Comparison of ENCODE assay signal across 35 cellular contexts in the genomic region with DNA sequence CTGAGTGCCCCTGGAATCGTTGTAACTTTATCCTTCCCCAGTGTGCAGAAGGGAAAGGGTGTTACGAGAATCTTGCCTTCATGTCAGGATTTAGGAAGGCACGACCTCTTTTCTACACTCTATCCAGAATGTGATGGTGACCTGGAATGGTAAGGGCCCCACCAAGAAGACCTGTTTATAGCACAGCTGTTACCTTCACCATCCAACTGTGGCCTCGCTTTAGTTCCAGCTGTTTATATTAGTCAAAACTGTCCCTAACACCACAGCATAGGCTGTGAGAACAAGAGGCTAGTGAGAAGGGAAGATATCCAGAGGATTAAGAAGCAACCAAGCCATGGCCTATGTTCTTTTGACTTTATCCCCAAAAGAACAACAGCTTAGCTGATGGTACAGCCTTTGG. TPM values are rescaled to one million over a fixed set of nuclear protein-coding genes. Genes with fewer than 3 reads are reported as not detected.
"Had no signal": no experiment of that assay in that cellular context is flagged by ENCODE, and none has a peak within 500 bp of the region (broad histone marks: within the 10 kb centered on the region; RNA-seq: fewer than 3 reads in every experiment).

No MANE protein-coding gene starts in this region.

- ATAC-seq: naive thymus-derived CD8-positive, alpha-beta T cell; natural killer cell treated with Interleukin-12 subunit alpha and Interleukin-12 subunit beta and Interleukin-15 and Interleukin-18, amount 100 ng/mL, for 72 hours; psoas muscle; right cardiac atrium; right lobe of liver; stimulated activated memory B cell treated with anti-CD40 and anti-IgM and Interleukin-4, amounts not matched to agents 10 μg/mL and 1 μg/mL and 100 μg/mL, for 72 hours; stimulated activated naive CD8-positive, alpha-beta T cell treated with anti-CD3 and anti-CD28 coated beads, Interleukin-15, amount 100 ng/mL, for 72 hours; stimulated activated naive CD8-positive, alpha-beta T cell treated with anti-CD3 and anti-CD28 coated beads, Interleukin-15, Interleukin-2, amounts not matched to agents 100 U/mL and 50 U/mL, for 24 hours; upper lobe of right lung had no signal

- H3K27ac Mint-ChIP-seq: naive thymus-derived CD8-positive, alpha-beta T cell; natural killer cell treated with Interleukin-12 subunit alpha and Interleukin-12 subunit beta and Interleukin-15 and Interleukin-18, amount 100 ng/mL, for 72 hours; neural progenitor cell; progenitor cell of endocrine pancreas; stimulated activated memory B cell treated with anti-CD40 and anti-IgM and Interleukin-4, amounts not matched to agents 10 μg/mL and 1 μg/mL and 100 μg/mL, for 72 hours; stimulated activated naive CD8-positive, alpha-beta T cell treated with anti-CD3 and anti-CD28 coated beads, Interleukin-15, amount 100 ng/mL, for 72 hours; type B pancreatic cell had no signal

- H2AFZ ChIP-seq: neural progenitor cell, parathyroid adenoma had no signal

- H3K4me1 Mint-ChIP-seq: naive thymus-derived CD8-positive, alpha-beta T cell; stimulated activated memory B cell treated with anti-CD40 and anti-IgM and Interleukin-4, amounts not matched to agents 10 μg/mL and 1 μg/mL and 100 μg/mL, for 72 hours; stimulated activated naive CD8-positive, alpha-beta T cell treated with anti-CD3 and anti-CD28 coated beads, Interleukin-15, amount 100 ng/mL, for 72 hours had no signal

- H3K9me3 ChIP-seq: ovary, psoas muscle, right lobe of liver, sigmoid colon, spleen, suprapubic skin, testis, tibial artery, transverse colon, upper lobe of right lung, uterus had no signal

- H3K36me3 Mint-ChIP-seq: natural killer cell treated with Interleukin-12 subunit alpha and Interleukin-12 subunit beta and Interleukin-15 and Interleukin-18, amount 100 ng/mL, for 72 hours had no signal

- H3K27me3 ChIP-seq: neural progenitor cell, ovary, right lobe of liver, sigmoid colon, spleen, suprapubic skin, testis, tibial artery, transverse colon, upper lobe of right lung, uterus had no signal

- H3K4me1 ChIP-seq: parathyroid adenoma, psoas muscle, right lobe of liver, sigmoid colon, spleen, suprapubic skin, testis, tibial artery, transverse colon, upper lobe of right lung, uterus had no signal

- H3K79me2 ChIP-seq: parathyroid adenoma had no signal

- H3K27me3 Mint-ChIP-seq: naive thymus-derived CD8-positive, alpha-beta T cell; progenitor cell of endocrine pancreas; stimulated activated memory B cell treated with anti-CD40 and anti-IgM and Interleukin-4, amounts not matched to agents 10 μg/mL and 1 μg/mL and 100 μg/mL, for 72 hours; stimulated activated naive CD8-positive, alpha-beta T cell treated with anti-CD3 and anti-CD28 coated beads, Interleukin-15, amount 100 ng/mL, for 72 hours; type B pancreatic cell had no signal

- DNase-seq: naive thymus-derived CD8-positive, alpha-beta T cell; occipital lobe; ovary; posterior cingulate gyrus; psoas muscle; right cardiac atrium; right lobe of liver; sigmoid colon; spleen; stimulated activated CD4-positive, alpha-beta T cell treated with anti-CD3 and anti-CD28 coated beads, Interleukin-12 subunit alpha, Interleukin-12 subunit beta, amount 100 ng/mL, for 4 hours; stimulated activated CD4-positive, alpha-beta T cell treated with anti-CD3 and anti-CD28 coated beads, Interleukin-1b, Interleukin-23, amount 100 ng/mL, for 48 hours; stimulated activated CD4-positive, alpha-beta T cell treated with anti-CD3 and anti-CD28 coated beads, Interleukin-4, amount 100 ng/mL, for 1 hour; stimulated activated CD4-positive, alpha-beta T cell treated with anti-CD3 and anti-CD28 coated beads, Interleukin-4, amount 100 ng/mL, for 4 hours; stimulated activated CD8-positive, alpha-beta memory T cell treated with anti-CD3 and anti-CD28 coated beads, Interleukin-4, amount 100 ng/mL, for 48 hours; stimulated activated naive CD4-positive, alpha-beta T cell; stimulated activated naive CD8-positive, alpha-beta T cell treated with anti-CD3 and anti-CD28 coated beads, Interleukin-15, amount 100 ng/mL, for 72 hours; stimulated activated naive CD8-positive, alpha-beta T cell treated with anti-CD3 and anti-CD28 coated beads, Interleukin-15, Interleukin-2, amounts not matched to agents 100 U/mL and 50 U/mL, for 24 hours; substantia nigra; testis; tibial artery; transverse colon; upper lobe of right lung; uterus had no signal

- H3K4me2 ChIP-seq: neural progenitor cell, smooth muscle cell had no signal

- H3K4me3 Mint-ChIP-seq: naive thymus-derived CD8-positive, alpha-beta T cell; natural killer cell treated with Interleukin-12 subunit alpha and Interleukin-12 subunit beta and Interleukin-15 and Interleukin-18, amount 100 ng/mL, for 72 hours; neural progenitor cell; stimulated activated memory B cell treated with anti-CD40 and anti-IgM and Interleukin-4, amounts not matched to agents 10 μg/mL and 1 μg/mL and 100 μg/mL, for 72 hours; stimulated activated naive CD8-positive, alpha-beta T cell treated with anti-CD3 and anti-CD28 coated beads, Interleukin-15, amount 100 ng/mL, for 72 hours; type B pancreatic cell had no signal

- H3K4me3 ChIP-seq: neural progenitor cell, ovary, psoas muscle, right lobe of liver, sigmoid colon, skin epidermis, smooth muscle cell, spleen, suprapubic skin, testis, tibial artery, transverse colon, upper lobe of right lung, uterus had no signal

- H3K9me3 Mint-ChIP-seq: natural killer cell treated with Interleukin-12 subunit alpha and Interleukin-12 subunit beta and Interleukin-15 and Interleukin-18, amount 100 ng/mL, for 72 hours; neural progenitor cell; stimulated activated memory B cell treated with anti-CD40 and anti-IgM and Interleukin-4, amounts not matched to agents 10 μg/mL and 1 μg/mL and 100 μg/mL, for 72 hours; stimulated activated naive CD8-positive, alpha-beta T cell treated with anti-CD3 and anti-CD28 coated beads, Interleukin-15, amount 100 ng/mL, for 72 hours; type B pancreatic cell had no signal

- H3K9ac ChIP-seq: neural progenitor cell, parathyroid adenoma had no signal

- H3K36me3 ChIP-seq: neural progenitor cell, ovary, right lobe of liver, sigmoid colon, suprapubic skin, tibial artery, transverse colon, upper lobe of right lung, uterus had no signal

- H3K27ac ChIP-seq: neural progenitor cell, ovary, parathyroid adenoma, psoas muscle, right lobe of liver, sigmoid colon, skin epidermis, spleen, suprapubic skin, testis, tibial artery, transverse colon, upper lobe of right lung, uterus had no signal

RNA-seq across cellular contexts. Expression of a gene that starts 28.0 kb away (rescaled TPM):
- total RNA-seq: naive thymus-derived CD8-positive, alpha-beta T cell; natural killer cell treated with Interleukin-12 subunit alpha and Interleukin-12 subunit beta and Interleukin-15 and Interleukin-18, amount 100 ng/mL, for 72 hours; osteoblast; renal cortical epithelial cell; right cardiac atrium; right lobe of liver; sigmoid colon; smooth muscle cell; transverse colon; upper lobe of right lung; urinary bladder had no signal
- polyA plus RNA-seq: naive thymus-derived CD8-positive, alpha-beta T cell; right cardiac atrium; smooth muscle cell; spleen; urinary bladder had no signal
